ENCODE assay signal across 8 cellular contexts in genomic region chr5:142713151-142713706, GRCh38. TPM values are rescaled to one million over a fixed set of nuclear protein-coding genes. Genes with fewer than 3 reads are reported as not detected.
DNase-seq lines count a peak whose midpoint lies in the region; ATAC-seq lines count a peak whose summit lies in the region.

No MANE protein-coding gene starts in this region.

- peak; percentile 92 for ATAC-seq in GM18870 (IDR thresholded peaks at IDR 0.05; ENCODE audit: unreplicated experiment)
- peak; percentile 99 for ATAC-seq in HG03135 (IDR thresholded peaks at IDR 0.05; ENCODE audit: unreplicated experiment)

- DNase-seq in AG08395 (ENCODE audit: low spot score) (peak; percentile 86), NCI-H2227 treated with DMSO at 0.1 percent for 48 hours (lab: John Stamatoyannopoulos, UW) (peak; percentile 88), cerebellum (ENCODE audit: low spot score) (peak; percentile 83), kidney glomerular epithelial cell (lab: John Stamatoyannopoulos, UW) (peak; percentile 73)
- peak; percentile 87 for DNase-seq in activated CD4-positive, CD25-positive, alpha-beta regulatory T cell treated with anti-CD3 and anti-CD28 coated beads, Interleukin-2, amount 50 U/mL, for 72 hours
- DNase-seq in stimulated activated CD4-positive, alpha-beta T cell treated with anti-CD3 and anti-CD28 coated beads, Interleukin-15, amount 100 ng/mL, for 48 hours (ENCODE audit: low read depth in 2 of 2), result peak; percentile 74 to 81

RNA-seq across cellular contexts. Expression of gene FGF1, which starts 27.3 kb away (rescaled TPM):
- 6.8 TPM for total RNA-seq in cerebellum

RNA-seq across cellular contexts. Expression of gene ARHGAP26, which starts 56.9 kb away (rescaled TPM):
- 35.5 TPM for total RNA-seq in cerebellum

Comparison
In these comparisons a context has a peak if more than half of its experiments do, and no peak if none do; other contexts are left out.
1. Peak in every context shown above with its lines: DNase-seq and ATAC-seq.